In the genomic region with DNA sequence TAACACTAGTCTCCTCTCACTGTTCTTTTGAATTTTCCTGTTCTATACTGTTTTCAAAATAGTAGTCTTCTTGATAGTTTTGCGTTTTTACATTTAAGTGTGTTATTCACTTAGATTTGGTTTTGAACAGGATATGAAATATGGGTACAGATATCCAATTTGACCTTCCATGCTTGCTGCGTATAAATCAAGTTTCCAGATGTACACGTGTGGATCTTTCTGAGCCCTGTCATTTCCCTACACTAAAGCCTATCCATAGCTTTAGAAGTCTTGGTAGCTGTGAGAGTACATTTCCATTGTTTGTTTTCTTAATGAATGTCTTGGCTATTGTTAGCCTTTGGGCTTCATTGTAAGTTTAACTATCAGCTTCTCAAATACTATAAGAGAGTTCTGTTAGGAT, we compare ENCODE assay signal across 24 cellular contexts. TPM values are rescaled to one million over a fixed set of nuclear protein-coding genes. Genes with fewer than 3 reads are reported as not detected.
A peak's percentile ranks its signal among the peaks of the same experiment; 100 is the strongest.
DNase-seq lines count a peak whose midpoint lies in the region; ATAC-seq and TF ChIP-seq lines count a peak whose summit lies in the region.
"Had no signal": no experiment of that assay in that cellular context is flagged by ENCODE, and none has a peak within 500 bp of the region (broad histone marks: within the 10 kb centered on the region; RNA-seq: fewer than 3 reads in every experiment).

No MANE protein-coding gene starts in this region.

- no peak overlapping the region for H3K4me3 ChIP-seq in lower leg skin (ENCODE audit: low read depth, poor library complexity, severe bottlenecking)
- H3K4me3 ChIP-seq: esophagus muscularis mucosa, prostate gland, suprapubic skin had no signal

- H3K27me3 ChIP-seq in foreskin keratinocyte: no peaks in the 10 kb centered on the region
- H3K27me3 ChIP-seq: esophagus muscularis mucosa, suprapubic skin had no signal

- DNase-seq in activated naive CD8-positive, alpha-beta T cell treated with anti-CD3 and anti-CD28 coated beads, Interleukin-2, amount 50 U/mL, for 24 hours: no peak
- DNase-seq in foreskin keratinocyte (no peak), lower leg skin (ENCODE audit: low spot score in 2 of 2) (no peak), HUDEP-2 (lab: John Stamatoyannopoulos, UW; ENCODE audit: unreplicated experiment in 76 of 76) (no peak)
- DNase-seq: activated naive CD4-positive, alpha-beta T cell treated with anti-CD3 and anti-CD28 coated beads for 36 hours; anterior cingulate cortex; effector memory CD4-positive, alpha-beta T cell; GOT3; HFFc6; hippocampal formation; mesendoderm; NCI-H1694 treated with DMSO at 0.1 percent for 48 hours; NCI-H510A; stimulated activated CD4-positive, alpha-beta T cell treated with anti-CD3 and anti-CD28 coated beads, Interleukin-12 subunit alpha, Interleukin-12 subunit beta, amount 100 ng/mL, for 4 hours; stimulated activated CD4-positive, alpha-beta T cell treated with anti-CD3 and anti-CD28 coated beads, Interleukin-4, amount 100 ng/mL, for 1 hour had no signal

- WGBS in lower leg skin, 2 donors: 84 to 86% methylated on average over 3 of the region's 3 CpGs

- no peak for TF ChIP-seq CTCF in foreskin keratinocyte (conservative IDR thresholded peaks at IDR 0.05)
- no peak for TF ChIP-seq CTCF in lower leg skin (IDR thresholded peaks at IDR 0.05)

- H3K9me3 Mint-ChIP-seq in activated naive CD8-positive, alpha-beta T cell (ENCODE audit: low read depth): peaks cover 9% of the 10 kb centered on the region
- H3K9me3 Mint-ChIP-seq in activated naive CD8-positive, alpha-beta T cell treated with anti-CD3 and anti-CD28 coated beads, Interleukin-2, amount 50 U/mL, for 24 hours: no peaks in the 10 kb centered on the region
- peaks cover 5% of the 10 kb centered on the region for H3K9me3 Mint-ChIP-seq in activated T-helper 17 cell treated with anti-CD3 and anti-CD28 coated beads, Interleukin-2, amount 50 U/mL, for 72 hours

- H3K4me1 Mint-ChIP-seq in activated naive CD8-positive, alpha-beta T cell (ENCODE audit: low read depth): peaks cover 88% of the 10 kb centered on the region
- peaks cover 85% of the 10 kb centered on the region for H3K4me1 Mint-ChIP-seq in activated naive CD8-positive, alpha-beta T cell treated with anti-CD3 and anti-CD28 coated beads, Interleukin-2, amount 50 U/mL, for 24 hours
- H3K4me1 Mint-ChIP-seq in activated T-helper 17 cell treated with anti-CD3 and anti-CD28 coated beads, Interleukin-2, amount 50 U/mL, for 72 hours: peaks cover 76% of the 10 kb centered on the region

- H3K27ac Mint-ChIP-seq in activated naive CD8-positive, alpha-beta T cell: peak overlapping the region; percentile 51
- no peak overlapping the region for H3K27ac Mint-ChIP-seq in activated naive CD8-positive, alpha-beta T cell treated with anti-CD3 and anti-CD28 coated beads, Interleukin-2, amount 50 U/mL, for 24 hours
- peak overlapping the region; percentile 1 for H3K27ac Mint-ChIP-seq in activated T-helper 17 cell treated with anti-CD3 and anti-CD28 coated beads, Interleukin-2, amount 50 U/mL, for 72 hours
- H3K27ac Mint-ChIP-seq: activated naive CD4-positive, alpha-beta T cell treated with anti-CD3 and anti-CD28 coated beads for 36 hours; HFFc6 had no signal

- no peaks in the 10 kb centered on the region for H3K27me3 Mint-ChIP-seq in activated naive CD8-positive, alpha-beta T cell
- no peaks in the 10 kb centered on the region for H3K27me3 Mint-ChIP-seq in activated naive CD8-positive, alpha-beta T cell treated with anti-CD3 and anti-CD28 coated beads, Interleukin-2, amount 50 U/mL, for 24 hours
- H3K27me3 Mint-ChIP-seq in activated T-helper 17 cell treated with anti-CD3 and anti-CD28 coated beads, Interleukin-2, amount 50 U/mL, for 72 hours: no peaks in the 10 kb centered on the region

- no peak for ATAC-seq in activated naive CD8-positive, alpha-beta T cell treated with anti-CD3 and anti-CD28 coated beads, Interleukin-2, amount 50 U/mL, for 24 hours
- no peak for ATAC-seq in activated T-helper 17 cell treated with anti-CD3 and anti-CD28 coated beads, Interleukin-2, amount 50 U/mL, for 72 hours (replicated peaks)
- ATAC-seq in foreskin keratinocyte: no peak
- no peak for ATAC-seq in GM18909 (IDR thresholded peaks at IDR 0.05; ENCODE audit: poor library complexity, unreplicated experiment)
- ATAC-seq: left lobe of liver, sciatic nerve had no signal

- peak overlapping the region; percentile 25 for H3K4me3 Mint-ChIP-seq in activated naive CD8-positive, alpha-beta T cell
- H3K4me3 Mint-ChIP-seq in activated naive CD8-positive, alpha-beta T cell treated with anti-CD3 and anti-CD28 coated beads, Interleukin-2, amount 50 U/mL, for 24 hours: no peak overlapping the region
- peak overlapping the region; percentile 75 for H3K4me3 Mint-ChIP-seq in activated T-helper 17 cell treated with anti-CD3 and anti-CD28 coated beads, Interleukin-2, amount 50 U/mL, for 72 hours
- H3K4me3 Mint-ChIP-seq: activated naive CD4-positive, alpha-beta T cell treated with anti-CD3 and anti-CD28 coated beads for 36 hours; HFFc6 had no signal

- peak overlapping the region; percentile 62 for H3K27ac ChIP-seq in foreskin keratinocyte
- H3K27ac ChIP-seq: esophagus muscularis mucosa, prostate gland, RWPE1, suprapubic skin had no signal

- TF ChIP-seq POLR2A in lower leg skin (IDR thresholded peaks at IDR 0.05): no peak

- peaks cover 32% of the 10 kb centered on the region for H3K36me3 Mint-ChIP-seq in activated naive CD8-positive, alpha-beta T cell
- H3K36me3 Mint-ChIP-seq in activated naive CD8-positive, alpha-beta T cell treated with anti-CD3 and anti-CD28 coated beads, Interleukin-2, amount 50 U/mL, for 24 hours (ENCODE audit: low read depth): peaks cover 56% of the 10 kb centered on the region
- H3K36me3 Mint-ChIP-seq in activated T-helper 17 cell treated with anti-CD3 and anti-CD28 coated beads, Interleukin-2, amount 50 U/mL, for 72 hours (ENCODE audit: low read depth): peaks cover 96% of the 10 kb centered on the region

- peaks cover 19% of the 10 kb centered on the region for H3K4me1 ChIP-seq in foreskin keratinocyte
- H3K4me1 ChIP-seq: prostate gland had no signal

- intact Hi-C loops in lower leg skin (cut with DNase I; ENCODE audit: low total_unique reads): no loop called here

RNA-seq across cellular contexts. Expression of gene CYLD, which starts 20.4 kb away (rescaled TPM):
- total RNA-seq in activated T-helper 17 cell treated with anti-CD3 and anti-CD28 coated beads, Interleukin-2, amount 50 U/mL, for 72 hours: 100 to 1,000 TPM; 112 to 130 TPM
- 30.0 and 30.6 TPM in 2 replicates for total RNA-seq in foreskin keratinocyte
- polyA plus RNA-seq in foreskin keratinocyte: 8.6 and 9.0 TPM in 2 replicates
- 10 to 100 TPM; 35.8 to 50.3 (median 41.8) TPM for total RNA-seq in lower leg skin
